In the genomic region with DNA sequence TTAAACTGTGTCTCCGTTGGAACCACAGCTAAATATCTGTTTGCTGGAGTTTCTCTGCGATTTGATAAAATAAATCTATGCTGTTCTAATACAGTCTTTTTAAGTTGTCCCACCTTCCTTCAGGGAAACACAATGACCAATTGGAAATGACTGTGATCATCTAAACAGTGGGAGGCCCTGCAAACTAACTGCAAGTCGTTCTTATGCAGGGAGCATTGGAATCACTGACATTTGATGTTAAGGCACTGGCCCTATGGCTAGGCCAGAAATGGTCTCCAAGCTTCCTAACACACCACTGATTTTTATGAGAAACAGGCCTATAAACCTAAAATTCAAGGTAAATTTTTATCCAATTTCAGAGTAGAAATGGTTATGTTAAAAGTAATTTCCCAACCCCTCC, we compare ENCODE assay signal across 19 cellular contexts.
DNase-seq lines count a peak whose midpoint lies in the region; ATAC-seq, FAIRE-seq and TF ChIP-seq lines count a peak whose summit lies in the region.
"Had no signal": no experiment of that assay in that cellular context is flagged by ENCODE, and none has a peak within 500 bp of the region (broad histone marks: within the 10 kb centered on the region; RNA-seq: fewer than 3 reads in every experiment).

No MANE protein-coding gene starts in this region.

- H3K4me3 Mint-ChIP-seq in stimulated activated naive CD8-positive, alpha-beta T cell treated with anti-CD3 and anti-CD28 coated beads, Interleukin-15, amount 100 ng/mL, for 72 hours: no peak overlapping the region
- H3K4me3 Mint-ChIP-seq: CD4-positive, alpha-beta T cell had no signal

- H4K5ac ChIP-seq in IMR-90 (ENCODE audit: low read depth, low read length) (no peak overlapping the region), H1 (ENCODE audit: insufficient read length, low read depth, low read length) (no peak overlapping the region)

- H4K8ac ChIP-seq in IMR-90 (ENCODE audit: low read depth in 2 of 2, low read length in 2 of 2) (no peak overlapping the region), H1 (ENCODE audit: extremely low read depth, insufficient read depth, low read length) (no peak overlapping the region)

- TF ChIP-seq EP300 in H1 (IDR thresholded peaks at IDR 0.05; ENCODE audit: borderline replicate concordance in 1 of 2, low read depth in 2 of 2, low read length in 2 of 2): no peak
- no peak for TF ChIP-seq EP300 in upper lobe of left lung (IDR thresholded peaks at IDR 0.05)

- peaks cover 8% of the 10 kb centered on the region for H3K27me3 Mint-ChIP-seq in stimulated activated naive CD8-positive, alpha-beta T cell treated with anti-CD3 and anti-CD28 coated beads, Interleukin-15, amount 100 ng/mL, for 72 hours

- H3K9ac ChIP-seq in IMR-90 (ENCODE audit: low read depth, low read length) (no peak overlapping the region), H1 (replicated peaks in 1 of 4; ENCODE audit: extremely low read depth in 1 of 4, low read depth in 3 of 4, low read length in 3 of 4) (no peak overlapping the region), smooth muscle cell (ENCODE audit: low read depth) (no peak overlapping the region)
- H3K9ac ChIP-seq: GM23248 had no signal

- H2AK5ac ChIP-seq in IMR-90 (ENCODE audit: low read depth, low read length) (no peak overlapping the region), H1 (ENCODE audit: low read depth, low read length) (no peak overlapping the region)

- H3K79me1 ChIP-seq in IMR-90 (ENCODE audit: low read depth in 1 of 2, low read length in 2 of 2): no peaks in the 10 kb centered on the region
- H3K79me1 ChIP-seq in H1 (ENCODE audit: low read depth, low read length): no peaks in the 10 kb centered on the region

- H3K4me1 ChIP-seq in IMR-90 (ENCODE audit: control insufficient read depth, insufficient read depth, low read length): peaks cover 3% of the 10 kb centered on the region
- H3K4me1 ChIP-seq in H1 (replicated peaks in 1 of 4; ENCODE audit: control insufficient read depth in 3 of 4, insufficient read depth in 4 of 4, low read length in 3 of 4): peaks cover 0 to 5% (median 2%) of the 10 kb centered on the region in 4 experiments; a peak in 2 of 7 replicates
- peaks cover 10% of the 10 kb centered on the region for H3K4me1 ChIP-seq in smooth muscle cell (ENCODE audit: low read depth)
- no peaks in the 10 kb centered on the region for H3K4me1 ChIP-seq in upper lobe of left lung
- H3K4me1 ChIP-seq: Caco-2 had no signal

- H3K79me2 ChIP-seq in H1 (ENCODE audit: control insufficient read depth in 1 of 2, insufficient read depth in 2 of 2, low read length in 2 of 2) (no peaks in the 10 kb centered on the region), smooth muscle cell (ENCODE audit: low read depth) (no peaks in the 10 kb centered on the region)

- no peaks in the 10 kb centered on the region for H3K4me1 Mint-ChIP-seq in stimulated activated naive CD8-positive, alpha-beta T cell treated with anti-CD3 and anti-CD28 coated beads, Interleukin-15, amount 100 ng/mL, for 72 hours

- no peaks in the 10 kb centered on the region for H3K9me1 ChIP-seq in IMR-90 (ENCODE audit: insufficient read depth, low read length)

- H3K18ac ChIP-seq in IMR-90 (ENCODE audit: low read depth, low read length): peak overlapping the region; percentile 18; the same call in 1 of the 2 replicates
- no peak overlapping the region for H3K18ac ChIP-seq in H1 (ENCODE audit: extremely low read depth, low read length)

- H3K9me3 ChIP-seq in IMR-90 (ENCODE audit: control insufficient read depth, insufficient read depth, low read length) (no peaks in the 10 kb centered on the region), H1 (ENCODE audit: insufficient read depth in 2 of 2, low read depth in 1 of 2, low read length in 1 of 2) (no peaks in the 10 kb centered on the region), smooth muscle cell (replicated peaks; ENCODE audit: low read depth) (no peaks in the 10 kb centered on the region), upper lobe of left lung (no peaks in the 10 kb centered on the region)
- H3K9me3 ChIP-seq: Caco-2, HAP-1 had no signal

- no peak overlapping the region for H2AK9ac ChIP-seq in IMR-90 (replicated peaks; ENCODE audit: low read depth, low read length, poor library complexity)

- no peaks in the 10 kb centered on the region for H3K27me3 ChIP-seq in IMR-90 (ENCODE audit: control insufficient read depth, insufficient read depth, low read length)
- no peaks in the 10 kb centered on the region for H3K27me3 ChIP-seq in H1 (replicated peaks in 1 of 4; ENCODE audit: control insufficient read depth in 3 of 4, extremely low read depth in 1 of 4, insufficient read depth in 3 of 4, low read length in 3 of 4)
- no peaks in the 10 kb centered on the region for H3K27me3 ChIP-seq in smooth muscle cell (ENCODE audit: low read depth)
- no peaks in the 10 kb centered on the region for H3K27me3 ChIP-seq in upper lobe of left lung

- H4K20me1 ChIP-seq in IMR-90 (ENCODE audit: insufficient read depth, low read length) (no peaks in the 10 kb centered on the region), H1 (replicated peaks in 1 of 2; ENCODE audit: control insufficient read depth in 1 of 2, insufficient read depth in 2 of 2, low read length in 2 of 2) (no peaks in the 10 kb centered on the region), smooth muscle cell (ENCODE audit: low read depth) (no peaks in the 10 kb centered on the region)

- no peaks in the 10 kb centered on the region for H3K9me3 Mint-ChIP-seq in stimulated activated naive CD8-positive, alpha-beta T cell treated with anti-CD3 and anti-CD28 coated beads, Interleukin-15, amount 100 ng/mL, for 72 hours
- H3K9me3 Mint-ChIP-seq: CD4-positive, alpha-beta T cell had no signal

- H3K23ac ChIP-seq in IMR-90 (ENCODE audit: low read depth, low read length) (no peak overlapping the region), H1 (ENCODE audit: insufficient read length) (no peak overlapping the region)

- peak; percentile 86 for FAIRE-seq in H1 (lab: Jason Lieb, UNC)
- FAIRE-seq: A204.1, D721Med, G401.6, GM12891, GM19239 had no signal

- no CpG with 5 or more reads among the region's 3 CpGs for WGBS in IMR-90 (ENCODE audit: extremely low coverage in 2 of 2, insufficient read length in 1 of 2), 2 experiments
- 72% methylated on average over 3 of the region's 3 CpGs; no CpG with 5 or more reads in 1 of the 2 experiments for WGBS in H1 (ENCODE audit: extremely low coverage in 1 of 2, insufficient coverage in 1 of 2, insufficient read length in 1 of 2, insufficient replicate concordance in 2 of 2, low coverage in 1 of 2, low lambda C conversion rate in 2 of 2, missing lambda C conversion rate in 1 of 2), 2 experiments
- WGBS in smooth muscle cell (ENCODE audit: low lambda C conversion rate): 67% methylated on average over 3 of the region's 3 CpGs
- WGBS in upper lobe of left lung, 2 donors: 79 to 84% methylated on average over 3 of the region's 3 CpGs

- H4K91ac ChIP-seq in IMR-90 (ENCODE audit: insufficient read depth, low read depth, low read length) (no peak overlapping the region), H1 (replicated peaks; ENCODE audit: insufficient read length, low read length) (no peak overlapping the region)

- no peak overlapping the region for H2BK12ac ChIP-seq in H1 (ENCODE audit: low read depth, low read length)

- in situ Hi-C loops in IMR-90 (cut with MboI; ENCODE audit: low sequenced_read_pairs): no loop called here

- H3K14ac ChIP-seq in IMR-90 (replicated peaks; ENCODE audit: low read depth, low read length): no peak overlapping the region
- H3K14ac ChIP-seq in H1 (ENCODE audit: insufficient read length): no peak overlapping the region

- intact Hi-C loops in IMR-90 (cut with micrococcal nuclease): no loop called here

- dilution Hi-C loops in IMR-90 (cut with HindIII; ENCODE audit: low sequenced_read_pairs, unreplicated experiment): no loop called here

- H3K4ac ChIP-seq in IMR-90 (ENCODE audit: low read depth, low read length): no peak overlapping the region
- no peak overlapping the region for H3K4ac ChIP-seq in H1 (replicated peaks; ENCODE audit: insufficient read length, low read depth, low read length)

- TF ChIP-seq RAD21 in IMR-90 (IDR thresholded peaks at IDR 0.05; ENCODE audit: low read length) (no peak), H1 (IDR thresholded peaks at IDR 0.05 in 1 of 2, conservative IDR thresholded peaks at IDR 0.05 in 1 of 2; ENCODE audit: low read depth in 2 of 2, low read length in 2 of 2) (no peak)

- no peak overlapping the region for H2AFZ ChIP-seq in IMR-90 (replicated peaks; ENCODE audit: low read length, poor library complexity)
- H2AFZ ChIP-seq in H1 (ENCODE audit: low read length): peak overlapping the region; percentile 34; the same call in 1 of the 2 replicates
- H2AFZ ChIP-seq in smooth muscle cell (ENCODE audit: low read depth): peak overlapping the region; percentile 14
- H2AFZ ChIP-seq: GM23248 had no signal

- H3K23me2 ChIP-seq in H1 (ENCODE audit: low read depth, low read length): no peaks in the 10 kb centered on the region

- POLR2A ChIA-PET in IMR-90 (lab: Charles Lee; ENCODE audit: unreplicated experiment): no interaction called here
- POLR2A ChIA-PET in H1 (lab: Charles Lee; ENCODE audit: partially characterized antibody): no interaction called here

- CTCF ChIA-PET in IMR-90 (lab: Yijun Ruan, JAX): no interaction called here
- CTCF ChIA-PET in H1 (lab: Charles Lee; ENCODE audit: partially characterized antibody): interaction anchor here (0.6 to 1.8 kb wide), 4 partner anchors 27 to 299 kb away, joined by 3 to 5 read pairs (median 3); no protein-coding TSS in a partner anchor

- H2BK15ac ChIP-seq in IMR-90 (ENCODE audit: low read depth, low read length) (no peak overlapping the region), H1 (ENCODE audit: low read length) (no peak overlapping the region)

- H2BK120ac ChIP-seq in IMR-90 (ENCODE audit: low read depth, low read length): no peak overlapping the region
- no peak overlapping the region for H2BK120ac ChIP-seq in H1 (replicated peaks; ENCODE audit: low read depth, low read length)

- no peak for TF ChIP-seq POLR2A in IMR-90 (IDR thresholded peaks at IDR 0.05; ENCODE audit: low read depth, low read length)
- TF ChIP-seq POLR2A in H1 (IDR thresholded peaks at IDR 0.05; ENCODE audit: control extremely low read depth in 1 of 2, low read depth in 2 of 2, low read length in 2 of 2): no peak
- no peak for TF ChIP-seq POLR2A in upper lobe of left lung (IDR thresholded peaks at IDR 0.05)

- H3F3A ChIP-seq in smooth muscle cell (ENCODE audit: low read depth): no peaks in the 10 kb centered on the region

- DNase-seq in IMR-90 (no peak), H1 (ENCODE audit: low read depth in 1 of 2, low spot score in 2 of 2) (no peak), iPS-NIHi7 (ENCODE audit: extremely low spot score) (peak; percentile 18), smooth muscle cell (lab: John Stamatoyannopoulos, UW; ENCODE audit: unreplicated experiment) (no peak), upper lobe of left lung (no peak), SKM-1 treated with dmso at 0.1 percent for 144 hours (lab: John Stamatoyannopoulos, UW; ENCODE audit: unreplicated experiment) (no peak)
- no peak for DNase-seq in stimulated activated naive CD8-positive, alpha-beta T cell treated with anti-CD3 and anti-CD28 coated beads, Interleukin-15, amount 100 ng/mL, for 72 hours
- DNase-seq: ACHN; AML-193; Caco-2; CD4-positive, alpha-beta T cell; GM23248 had no signal

- ATAC-seq in IMR-90 (ENCODE audit: low read depth): no peak
- ATAC-seq in upper lobe of left lung (ENCODE audit: low FRiP score in 2 of 2): no peak
- ATAC-seq in stimulated activated naive CD8-positive, alpha-beta T cell treated with anti-CD3 and anti-CD28 coated beads, Interleukin-15, amount 100 ng/mL, for 72 hours: no peak

- H2BK20ac ChIP-seq in IMR-90 (ENCODE audit: low read depth, low read length) (no peak overlapping the region), H1 (ENCODE audit: low read length) (no peak overlapping the region)

- H3K27ac ChIP-seq in IMR-90 (ENCODE audit: insufficient read depth, low read length) (no peak overlapping the region), H1 (ENCODE audit: low read depth, low read length) (no peak overlapping the region), smooth muscle cell (ENCODE audit: low read depth) (no peak overlapping the region), upper lobe of left lung (no peak overlapping the region)
- H3K27ac ChIP-seq: C4-2B, GM23248 had no signal

- no peak overlapping the region for H3K27ac Mint-ChIP-seq in stimulated activated naive CD8-positive, alpha-beta T cell treated with anti-CD3 and anti-CD28 coated beads, Interleukin-15, amount 100 ng/mL, for 72 hours
- H3K27ac Mint-ChIP-seq: CD4-positive, alpha-beta T cell had no signal

- no peak overlapping the region for H3K4me3 ChIP-seq in IMR-90 (ENCODE audit: insufficient read depth, low read depth, low read length)
- no peak overlapping the region for H3K4me3 ChIP-seq in H1 (ENCODE audit: extremely low read depth in 1 of 4, insufficient read depth in 2 of 4, low read depth in 3 of 4, low read length in 4 of 4)
- no peak overlapping the region for H3K4me3 ChIP-seq in smooth muscle cell
- H3K4me3 ChIP-seq in upper lobe of left lung: no peak overlapping the region
- H3K4me3 ChIP-seq: GM23248, HAP-1 had no signal

- TF ChIP-seq CTCF in IMR-90 (conservative IDR thresholded peaks at IDR 0.05; ENCODE audit: low read depth, low read length): no peak
- TF ChIP-seq CTCF in H1 (IDR thresholded peaks at IDR 0.05; ENCODE audit: control extremely low read depth in 1 of 3, insufficient read depth in 1 of 3, low read depth in 1 of 3, low read length in 3 of 3): no peak
- TF ChIP-seq CTCF in smooth muscle cell (IDR thresholded peaks at IDR 0.05; ENCODE audit: borderline replicate concordance, insufficient read depth, poor library complexity, severe bottlenecking): no peak
- TF ChIP-seq CTCF in upper lobe of left lung (IDR thresholded peaks at IDR 0.05): no peak

- no peak overlapping the region for H2BK5ac ChIP-seq in IMR-90 (ENCODE audit: low read depth, low read length, poor library complexity, severe bottlenecking)
- no peak overlapping the region for H2BK5ac ChIP-seq in H1 (ENCODE audit: low read depth, low read length)

- H3K36me3 ChIP-seq in IMR-90 (ENCODE audit: control insufficient read depth, insufficient read depth, low read length) (no peaks in the 10 kb centered on the region), H1 (ENCODE audit: control insufficient read depth in 2 of 4, insufficient read depth in 4 of 4, low read length in 3 of 4) (no peaks in the 10 kb centered on the region), smooth muscle cell (ENCODE audit: low read depth) (no peaks in the 10 kb centered on the region), upper lobe of left lung (no peaks in the 10 kb centered on the region)
- H3K36me3 ChIP-seq: HAP-1 had no signal

- no TSS peak for BruUV-seq in IMR-90 (replicated peaks; lab: Mats Ljungman, UMichigan)

- no peak overlapping the region for H3K56ac ChIP-seq in IMR-90 (ENCODE audit: extremely low read depth, insufficient read depth, low read length)
- no peak overlapping the region for H3K56ac ChIP-seq in H1 (replicated peaks; ENCODE audit: insufficient read length, low read depth, low read length)

- H3K4me2 ChIP-seq in IMR-90 (ENCODE audit: low read depth, low read length) (no peak overlapping the region; the same call in 1 of the 2 replicates), H1 (ENCODE audit: insufficient read depth in 1 of 2, low read depth in 2 of 2, low read length in 2 of 2) (no peak overlapping the region), smooth muscle cell (no peak overlapping the region)
